In the genomic region with DNA sequence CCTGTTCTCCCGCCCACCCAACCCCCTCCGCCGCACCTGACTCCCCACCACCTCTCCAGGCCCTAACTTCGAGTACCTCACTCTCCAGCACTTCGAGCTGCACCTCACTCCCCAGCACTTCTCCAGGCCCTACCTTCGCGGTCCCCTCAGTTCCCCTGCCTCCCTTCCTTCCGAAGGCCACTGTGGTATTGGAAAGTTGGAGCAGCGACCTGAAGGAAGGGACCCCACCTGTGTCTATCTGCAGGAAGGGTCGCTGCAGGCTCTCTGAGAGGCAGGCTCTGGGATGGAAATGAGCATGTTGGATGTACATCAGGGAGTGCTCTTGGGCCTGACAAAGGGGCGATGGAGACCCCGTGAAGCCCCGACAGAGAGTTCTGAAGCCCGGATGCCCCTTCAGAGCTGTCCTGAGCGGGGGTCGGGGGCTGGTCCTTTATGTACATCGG, we compare ENCODE assay signal across 12 cellular contexts.
DNase-seq lines count a peak whose midpoint lies in the region; ATAC-seq and TF ChIP-seq lines count a peak whose summit lies in the region.
"Had no signal": no experiment of that assay in that cellular context is flagged by ENCODE, and none has a peak within 500 bp of the region (broad histone marks: within the 10 kb centered on the region; RNA-seq: fewer than 3 reads in every experiment).

No MANE protein-coding gene starts in this region.

- no peaks in the 10 kb centered on the region for H3F3A ChIP-seq in GM23338 (replicated peaks; ENCODE audit: low read depth)

- peak; percentile 6; the same call in 2 of the 3 replicates for ATAC-seq in GM23338
- no peak for ATAC-seq in lung (ENCODE audit: insufficient read depth, low FRiP score)
- ATAC-seq in activated naive CD4-positive, alpha-beta T cell treated with anti-CD3 and anti-CD28 coated beads, Interleukin-2, amount 50 U/mL, for 72 hours: no peak
- ATAC-seq in sciatic nerve: no peak

- TF ChIP-seq CTCF in GM23338 (conservative IDR thresholded peaks at IDR 0.05; ENCODE audit: low read depth in 2 of 2): no peak
- no peak for TF ChIP-seq CTCF in ascending aorta (IDR thresholded peaks at IDR 0.05)
- no peak for TF ChIP-seq CTCF in lung (IDR thresholded peaks at IDR 0.05; ENCODE audit: control extremely low read depth, extremely low read depth)
- TF ChIP-seq CTCF in stomach (IDR thresholded peaks at IDR 0.05): no peak

- H3K9me3 Mint-ChIP-seq in GM23338: no peaks in the 10 kb centered on the region; the same call in 2 of the 3 replicates
- H3K9me3 Mint-ChIP-seq in activated naive CD4-positive, alpha-beta T cell treated with anti-CD3 and anti-CD28 coated beads, Interleukin-2, amount 50 U/mL, for 72 hours: no peaks in the 10 kb centered on the region
- H3K9me3 Mint-ChIP-seq: CD4-positive, alpha-beta memory T cell had no signal

- H3K27ac ChIP-seq in GM23338 (ENCODE audit: low read depth) (no peak overlapping the region), ascending aorta (peak overlapping the region; percentile 81 to 89), lung (ENCODE audit: low read depth in 1 of 2, low read length in 1 of 2) (peak overlapping the region; percentile 17 to 56), stomach (peak overlapping the region; percentile 23 to 88 (median 79))
- H3K27ac ChIP-seq: HL-60 had no signal

- H3K4me1 ChIP-seq in GM23338 (ENCODE audit: insufficient read depth) (peaks cover 7% of the 10 kb centered on the region), ascending aorta (peaks cover 11 to 54% of the 10 kb centered on the region in 2 donors), lung (ENCODE audit: control insufficient read depth in 2 of 2, insufficient read depth in 2 of 2, low read length in 2 of 2) (peaks cover 0 to 17% of the 10 kb centered on the region in 2 donors), stomach (peaks cover 32 to 60% (median 47%) of the 10 kb centered on the region in 4 donors)

- no peak for TF ChIP-seq POLR2A in stomach (IDR thresholded peaks at IDR 0.05)

- H3K27ac Mint-ChIP-seq in GM23338: no peak overlapping the region
- H3K27ac Mint-ChIP-seq in activated naive CD4-positive, alpha-beta T cell treated with anti-CD3 and anti-CD28 coated beads, Interleukin-2, amount 50 U/mL, for 72 hours: no peak overlapping the region

- H3K36me3 ChIP-seq in GM23338 (ENCODE audit: insufficient read depth): no peaks in the 10 kb centered on the region
- no peaks in the 10 kb centered on the region for H3K36me3 ChIP-seq in ascending aorta
- H3K36me3 ChIP-seq in lung (ENCODE audit: control insufficient read depth in 2 of 2, insufficient read depth in 2 of 2, low read length in 2 of 2): no peaks in the 10 kb centered on the region
- H3K36me3 ChIP-seq in stomach: peaks cover 0 to 5% (median 0%) of the 10 kb centered on the region in 4 donors

- peaks cover 14% of the 10 kb centered on the region for H3K27me3 Mint-ChIP-seq in GM23338 (ENCODE audit: insufficient read depth, low read depth, poor library complexity)
- H3K27me3 Mint-ChIP-seq: CD4-positive, alpha-beta memory T cell had no signal

- no peaks in the 10 kb centered on the region for H3K27me3 ChIP-seq in GM23338 (ENCODE audit: insufficient read depth)
- H3K27me3 ChIP-seq in ascending aorta: no peaks in the 10 kb centered on the region
- H3K27me3 ChIP-seq in lung (ENCODE audit: control insufficient read depth, insufficient read depth): no peaks in the 10 kb centered on the region
- H3K27me3 ChIP-seq in stomach: no peaks in the 10 kb centered on the region

- H3K4me3 Mint-ChIP-seq in GM23338: no peak overlapping the region

- no peak for DNase-seq in GM23338 (ENCODE audit: low spot score)
- DNase-seq in ascending aorta (ENCODE audit: low spot score in 2 of 2): no peak
- no peak for DNase-seq in lung (ENCODE audit: low spot score)
- no peak for DNase-seq in stomach
- no peak for DNase-seq in DMS153 (lab: John Stamatoyannopoulos, UW)
- DNase-seq in activated CD4-positive, CD25-positive, alpha-beta regulatory T cell (lab: John Stamatoyannopoulos, UW): no peak
- DNase-seq in activated naive CD4-positive, alpha-beta T cell treated with anti-CD3 and anti-CD28 coated beads, Interleukin-2, amount 50 U/mL, for 72 hours (ENCODE audit: low spot score in 2 of 2): no peak
- DNase-seq in sciatic nerve (ENCODE audit: low spot score): no peak
- DNase-seq: activated T-cell treated with anti-CD3 and anti-CD28 coated beads for 4 hours; stimulated activated CD4-positive, alpha-beta T cell treated with anti-CD3 and anti-CD28 coated beads, Interleukin-12 subunit alpha, Interleukin-12 subunit beta, amount 100 ng/mL, for 4 hours had no signal

- intact Hi-C loops in ascending aorta (cut with DNase I): loop anchor here (1.0 to 10.0 kb wide), 7 partner anchors 68 to 670 kb away; a partner anchor contains a TSS
- intact Hi-C loops in stomach (cut with DNase I; ENCODE audit: low total_unique reads): no loop called here
- intact Hi-C loops in sciatic nerve (cut with DNase I): loop anchor here (10.0 kb wide), 3 partner anchors 130 to 300 kb away; no protein-coding TSS in a partner anchor

- no peaks in the 10 kb centered on the region for H3K9me3 ChIP-seq in ascending aorta
- no peaks in the 10 kb centered on the region for H3K9me3 ChIP-seq in lung (ENCODE audit: control insufficient read depth in 2 of 2, insufficient read depth in 1 of 2, low read length in 1 of 2)
- no peaks in the 10 kb centered on the region for H3K9me3 ChIP-seq in stomach

- H3K4me2 ChIP-seq in GM23338: no peak overlapping the region

- no peaks in the 10 kb centered on the region for H4K20me1 ChIP-seq in GM23338 (replicated peaks; ENCODE audit: insufficient read depth)

- no peak for TF ChIP-seq EP300 in stomach (IDR thresholded peaks at IDR 0.05)

- peaks cover 31% of the 10 kb centered on the region for H3K4me1 Mint-ChIP-seq in GM23338

- H2AFZ ChIP-seq in GM23338: 0 out of 2 replicates have a peak overlapping the region, but pooled peaks have one; percentile 38

- no peaks in the 10 kb centered on the region for H3K36me3 Mint-ChIP-seq in GM23338 (ENCODE audit: low read depth)
- no peaks in the 10 kb centered on the region for H3K36me3 Mint-ChIP-seq in activated naive CD4-positive, alpha-beta T cell treated with anti-CD3 and anti-CD28 coated beads, Interleukin-2, amount 50 U/mL, for 72 hours

- H3K4me3 ChIP-seq in GM23338 (no peak overlapping the region), ascending aorta (no peak overlapping the region), lung (no peak overlapping the region), stomach (no peak overlapping the region)

- no peaks in the 10 kb centered on the region for H3K79me2 ChIP-seq in GM23338 (replicated peaks; ENCODE audit: insufficient read depth)

- 0 out of 2 replicates have a peak, but pooled peaks cover 1% of the 10 kb centered on the region for H3K9me2 ChIP-seq in GM23338 (ENCODE audit: insufficient read depth)

- 91% methylated on average over 17 of the region's 17 CpGs for WGBS in lung, 2 donors
- 90 to 94% (median 92%) methylated on average over 15 to 17 of the region's 17 CpGs for WGBS in stomach, 5 donors

TF ChIP-seq in GM23338, 12 proteins besides CTCF, POLR2A, EP300 and RAD21 (continues in another document):
- TF ChIP-seq NANOG (IDR thresholded peaks at IDR 0.05; ENCODE audit: borderline replicate concordance): no peak
- TF ChIP-seq, protein P1, sequence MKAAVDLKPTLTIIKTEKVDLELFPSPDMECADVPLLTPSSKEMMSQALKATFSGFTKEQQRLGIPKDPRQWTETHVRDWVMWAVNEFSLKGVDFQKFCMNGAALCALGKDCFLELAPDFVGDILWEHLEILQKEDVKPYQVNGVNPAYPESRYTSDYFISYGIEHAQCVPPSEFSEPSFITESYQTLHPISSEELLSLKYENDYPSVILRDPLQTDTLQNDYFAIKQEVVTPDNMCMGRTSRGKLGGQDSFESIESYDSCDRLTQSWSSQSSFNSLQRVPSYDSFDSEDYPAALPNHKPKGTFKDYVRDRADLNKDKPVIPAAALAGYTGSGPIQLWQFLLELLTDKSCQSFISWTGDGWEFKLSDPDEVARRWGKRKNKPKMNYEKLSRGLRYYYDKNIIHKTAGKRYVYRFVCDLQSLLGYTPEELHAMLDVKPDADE (IDR thresholded peaks at IDR 0.05): no peak
- no peak for TF ChIP-seq EZH2phosphoT487 (IDR thresholded peaks at IDR 0.05; ENCODE audit: unreplicated experiment)
- no peak for TF ChIP-seq ZNF331 (CRISPR knock-in tag; IDR thresholded peaks at IDR 0.05; ENCODE audit: low read depth)
- no peak for TF ChIP-seq STAT1 (IDR thresholded peaks at IDR 0.05; ENCODE audit: unreplicated experiment)
- no peak for TF ChIP-seq ZNF114 (CRISPR knock-in tag; IDR thresholded peaks at IDR 0.05)
